1 cellular context compared by ENCODE assay signal in genomic region chr10:74151057-74151878, GRCh38.
TF ChIP-seq lines count a peak whose summit lies in the region.

ADK (plus strand) TSS chr10:74151221; CDS start chr10:74151279, 58 bp downstream.

TF ChIP-seq in K562, 482 proteins besides CTCF, POLR2A, EP300 and RAD21 (continued from another document):
- TF ChIP-seq ZNF609 (CRISPR knock-in tag; IDR thresholded peaks at IDR 0.05; ENCODE audit: borderline replicate concordance) = peak; percentile 73; the same call in 1 of the 2 replicates
- TF ChIP-seq PREB (CRISPR knock-in tag; IDR thresholded peaks at IDR 0.05) = no peak
- TF ChIP-seq USF1 (CRISPR knock-in tag; IDR thresholded peaks at IDR 0.05) = peak; percentile 92
- peak; percentile 94 for TF ChIP-seq MAX (CRISPR knock-in tag; IDR thresholded peaks at IDR 0.05)
- TF ChIP-seq CCNT2 (IDR thresholded peaks at IDR 0.05; ENCODE audit: borderline replicate concordance, extremely low read depth, insufficient read length, low read depth, low read length) = peak; percentile 71
- TF ChIP-seq TAF15 (IDR thresholded peaks at IDR 0.05; ENCODE audit: low read depth, low read length) = no peak
- TF ChIP-seq TAF1 (IDR thresholded peaks at IDR 0.05; ENCODE audit: control insufficient read depth, extremely low read depth, insufficient read depth, low read length, severe bottlenecking) = peak; percentile 56
- no peak for TF ChIP-seq GTF2B (IDR thresholded peaks at IDR 0.05; ENCODE audit: extremely low read depth, insufficient read length)
- TF ChIP-seq DPF2 (IDR thresholded peaks at IDR 0.05) = no peak; the same call in 1 of the 2 replicates
- no peak for TF ChIP-seq MAFF (IDR thresholded peaks at IDR 0.05; ENCODE audit: low read length)
- TF ChIP-seq SRSF1 (IDR thresholded peaks at IDR 0.05; ENCODE audit: low read depth, low read length) = no peak
- TF ChIP-seq GATAD2A (IDR thresholded peaks at IDR 0.05) = peak; percentile 97
- TF ChIP-seq ZNF518B (CRISPR knock-in tag; IDR thresholded peaks at IDR 0.05) = no peak
- no peak for TF ChIP-seq BRD4 (IDR thresholded peaks at IDR 0.05)
- peak; percentile 71; the same call in 1 of the 2 replicates for TF ChIP-seq HBP1 (CRISPR knock-in tag; IDR thresholded peaks at IDR 0.05)
- TF ChIP-seq ZFX (CRISPR knock-in tag; IDR thresholded peaks at IDR 0.05) = no peak
